8 cellular contexts compared by ENCODE assay signal in the genomic region with DNA sequence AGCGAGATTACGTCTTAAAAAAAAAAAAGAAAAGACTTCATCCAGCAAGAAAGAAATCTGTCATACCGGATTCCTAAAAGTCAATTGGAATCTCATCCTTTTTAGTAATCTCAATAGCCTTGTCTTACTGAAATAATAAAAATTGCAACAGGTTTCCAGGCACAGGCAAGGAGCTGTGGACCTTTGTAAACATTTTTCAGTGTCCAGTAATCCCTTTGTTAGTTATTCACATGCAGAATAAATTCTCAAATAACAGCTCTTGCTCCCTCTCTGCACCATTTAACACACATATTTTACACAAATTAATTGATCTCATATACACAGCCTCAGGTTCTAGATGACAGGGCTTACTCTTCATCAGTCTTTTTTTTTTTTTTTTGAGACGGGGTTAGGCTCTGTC.
"Had no signal": no experiment of that assay in that cellular context is flagged by ENCODE, and none has a peak within 500 bp of the region (broad histone marks: within the 10 kb centered on the region; RNA-seq: fewer than 3 reads in every experiment).

No MANE protein-coding gene starts in this region.

- ATAC-seq: GM12878 had no signal

- DNase-seq: GDM1, GF-D8 had no signal

- H3K4me3 ChIP-seq: GM12878 had no signal

- FAIRE-seq: G401.6, GM12878, GM12891, GM12892, GM18507, GM19239 had no signal
